Comparison of ENCODE assay signal across 8 cellular contexts in the genomic region with DNA sequence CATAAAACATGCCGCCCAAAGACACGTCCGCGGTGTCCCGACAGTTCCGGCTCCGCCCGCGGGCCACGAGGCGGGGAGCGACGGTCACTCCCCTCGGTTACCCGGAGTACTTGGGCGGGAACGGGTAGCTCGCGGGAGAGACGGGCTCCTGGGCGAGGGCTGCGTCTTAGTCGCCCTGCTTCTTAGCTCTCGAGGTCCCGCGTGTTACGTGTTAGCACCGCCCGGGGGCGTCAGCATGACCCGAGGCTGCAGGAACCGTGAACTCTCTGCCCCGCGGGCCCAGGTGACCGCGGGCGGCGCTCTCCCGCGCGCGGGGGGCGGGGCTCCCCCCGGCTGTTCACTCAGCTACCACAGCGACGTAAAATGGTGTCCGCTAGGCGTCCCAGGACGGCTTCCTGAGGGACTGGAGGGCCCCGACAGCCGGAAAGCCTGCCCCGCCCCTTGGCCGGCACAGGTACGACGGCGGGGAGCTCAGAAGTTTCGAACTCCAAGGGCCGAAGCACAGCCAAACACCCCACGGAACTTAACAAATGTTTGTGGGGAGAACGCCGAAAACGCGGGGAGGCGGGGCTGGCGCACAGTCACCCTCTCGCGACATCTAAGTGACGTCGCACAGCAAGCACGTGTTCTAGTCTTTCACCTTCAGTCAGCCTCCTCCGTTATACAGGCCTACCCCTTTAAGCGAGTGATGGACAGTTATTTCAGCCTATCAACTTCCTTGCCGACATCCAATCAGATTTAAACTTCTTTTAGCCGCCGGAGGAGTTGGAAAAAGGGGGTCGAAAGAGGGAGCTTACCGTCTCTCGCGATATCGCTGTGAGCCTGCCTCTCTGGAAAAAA. TPM values are rescaled to one million over a fixed set of nuclear protein-coding genes. Genes with fewer than 3 reads are reported as not detected.
A peak's percentile ranks its signal among the peaks of the same experiment; 100 is the strongest.
DNase-seq lines count a peak whose midpoint lies in the region; ATAC-seq lines count a peak whose summit lies in the region.

No MANE protein-coding gene starts in this region.

- H3K9ac ChIP-seq in endocrine pancreas (ENCODE audit: control insufficient read depth, insufficient read depth, low read length) = peak overlapping the region; percentile 74

- peaks cover 15% of the 10 kb centered on the region for H3K4me1 ChIP-seq in endocrine pancreas (ENCODE audit: control insufficient read depth, insufficient read depth, low read length)

- peak; percentile 58 for ATAC-seq in GM21367 (IDR thresholded peaks at IDR 0.05; ENCODE audit: unreplicated experiment)

- DNase-seq in COLO668 (lab: John Stamatoyannopoulos, UW; ENCODE audit: unreplicated experiment) = peak; percentile 98
- DNase-seq in HT-29 (ENCODE audit: low spot score) = peak; percentile 98
- peak; percentile 97 for DNase-seq in NK-92 treated with Interleukin-12 subunit alpha and Interleukin-12 subunit beta, amount 100 ng/mL, for 24 hours (lab: John Stamatoyannopoulos, UW)
- DNase-seq in activated CD8-positive, alpha-beta memory T cell treated with anti-CD3 and anti-CD28 coated beads for 48 hours (ENCODE audit: low read depth in 2 of 3, low spot score in 2 of 3) = peak; percentile 86 to 94 (median 88)
- DNase-seq in midbrain (lab: John Stamatoyannopoulos, UW) = peak; percentile 100
- DNase-seq in stimulated activated CD8-positive, alpha-beta memory T cell treated with anti-CD3 and anti-CD28 coated beads, Interleukin-2, amount 100 ng/mL, for 1 hour (ENCODE audit: low read depth in 2 of 2) = peak; percentile 88 to 91

- no peaks in the 10 kb centered on the region for H3K9me3 ChIP-seq in endocrine pancreas (ENCODE audit: control insufficient read depth, low read length)

- H3K27me3 ChIP-seq in endocrine pancreas (ENCODE audit: control insufficient read depth, insufficient read depth, low read length) = no peaks in the 10 kb centered on the region

- H3K4me3 ChIP-seq in endocrine pancreas (ENCODE audit: control insufficient read depth, insufficient read depth, low read length) = peak overlapping the region; percentile 69

- no peaks in the 10 kb centered on the region for H3K36me3 ChIP-seq in endocrine pancreas (ENCODE audit: control insufficient read depth, insufficient read depth, low read length)

RNA-seq across cellular contexts. Expression of a gene that starts 0.8 kb away (rescaled TPM):
- 60.8 and 67.9 TPM in 2 replicates for total RNA-seq in HT-29 (2014; rRNA removed; shearing (Covaris generic))

RNA-seq across cellular contexts. Expression of a gene that starts 52.4 kb away (rescaled TPM):
- 4.8 and 5.6 TPM in 2 replicates for total RNA-seq in HT-29 (2014; rRNA removed; shearing (Covaris generic))

Comparison
In these comparisons a context has a peak if more than half of its experiments do, and no peak if none do; other contexts are left out.
1. Peak in every context shown above with its lines: DNase-seq, ATAC-seq and H3K4me3 ChIP-seq.